19 cellular contexts compared by ENCODE assay signal in the genomic region with DNA sequence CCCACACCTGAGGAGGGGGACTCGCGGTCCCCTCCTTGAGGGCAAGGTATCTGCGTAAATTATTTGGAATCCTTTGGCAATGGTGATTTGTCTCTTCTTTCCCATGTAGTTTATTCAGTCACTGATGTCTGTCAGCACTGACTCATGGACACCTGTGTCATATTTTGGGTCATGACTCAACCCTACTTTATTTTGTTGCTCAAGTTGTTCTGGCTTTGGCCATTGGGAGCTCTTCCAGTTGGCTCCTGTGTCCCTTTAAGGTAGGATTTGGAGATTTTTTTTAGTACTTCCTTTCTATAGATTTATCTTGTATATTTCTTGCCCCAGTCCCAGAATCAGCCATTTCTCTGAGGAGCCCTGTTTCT. TPM values are rescaled to one million over a fixed set of nuclear protein-coding genes. Genes with fewer than 3 reads are reported as not detected.
A peak's percentile ranks its signal among the peaks of the same experiment; 100 is the strongest.
DNase-seq lines count a peak whose midpoint lies in the region; ATAC-seq and TF ChIP-seq lines count a peak whose summit lies in the region.
"Had no signal": no experiment of that assay in that cellular context is flagged by ENCODE, and none has a peak within 500 bp of the region (broad histone marks: within the 10 kb centered on the region; RNA-seq: fewer than 3 reads in every experiment).

No MANE protein-coding gene starts in this region.

- 97% methylated on average over 3 of the region's 3 CpGs for WGBS in esophagus muscularis mucosa

- TF ChIP-seq CTCF in right atrium auricular region (IDR thresholded peaks at IDR 0.05) (no peak), epithelial cell of esophagus (IDR thresholded peaks at IDR 0.05; ENCODE audit: insufficient read depth, low read depth, low read length, missing control alignments) (no peak), esophagus muscularis mucosa (IDR thresholded peaks at IDR 0.05) (no peak)

- ATAC-seq in Right ventricle myocardium inferior (peak; percentile 55), HG03354 (IDR thresholded peaks at IDR 0.05; ENCODE audit: poor library complexity, severe bottlenecking, unreplicated experiment) (no peak)
- ATAC-seq in stimulated activated effector memory CD8-positive, alpha-beta T cell treated with anti-CD3 and anti-CD28 coated beads, Interleukin-12 subunit alpha, Interleukin-12 subunit beta, amount 100 ng/mL, for 72 hours, result no peak

- H3K36me3 ChIP-seq in right atrium auricular region (no peaks in the 10 kb centered on the region), esophagus muscularis mucosa (no peaks in the 10 kb centered on the region)
- H3K36me3 ChIP-seq: HAP-1, Peyer's patch had no signal

- H3K27ac ChIP-seq in right atrium auricular region (no peak overlapping the region), esophagus muscularis mucosa (replicated peaks in 1 of 4) (no peak overlapping the region)
- H3K27ac ChIP-seq: Peyer's patch had no signal

- H3K9me3 ChIP-seq in right atrium auricular region (peaks cover 0 to 6% of the 10 kb centered on the region in 2 donors), esophagus muscularis mucosa (peaks cover 0 to 22% (median 7%) of the 10 kb centered on the region in 4 donors)
- H3K9me3 ChIP-seq: HAP-1 had no signal

- H3K27ac Mint-ChIP-seq in stimulated activated effector memory CD8-positive, alpha-beta T cell treated with anti-CD3 and anti-CD28 coated beads, Interleukin-12 subunit alpha, Interleukin-12 subunit beta, amount 100 ng/mL, for 72 hours, result no peak overlapping the region

- peaks cover 7% of the 10 kb centered on the region for H3K4me1 Mint-ChIP-seq in stimulated activated effector memory CD8-positive, alpha-beta T cell treated with anti-CD3 and anti-CD28 coated beads, Interleukin-12 subunit alpha, Interleukin-12 subunit beta, amount 100 ng/mL, for 72 hours

- no peaks in the 10 kb centered on the region for H3K36me3 Mint-ChIP-seq in stimulated activated effector memory CD8-positive, alpha-beta T cell treated with anti-CD3 and anti-CD28 coated beads, Interleukin-12 subunit alpha, Interleukin-12 subunit beta, amount 100 ng/mL, for 72 hours

- H3K9me3 Mint-ChIP-seq in stimulated activated effector memory CD8-positive, alpha-beta T cell treated with anti-CD3 and anti-CD28 coated beads, Interleukin-12 subunit alpha, Interleukin-12 subunit beta, amount 100 ng/mL, for 72 hours, result peaks cover 14% of the 10 kb centered on the region

- intact Hi-C loops in Right ventricle myocardium inferior (cut with DNase I), result no loop called here
- intact Hi-C loops in esophagus muscularis mucosa (cut with DNase I), result no loop called here
- intact Hi-C loops in posterior vena cava (cut with DNase I), result no loop called here

- DNase-seq in Right ventricle myocardium inferior (ENCODE audit: missing footprints), result no peak
- DNase-seq in right atrium auricular region (ENCODE audit: low spot score), result no peak
- peak; percentile 39 for DNase-seq in epithelial cell of esophagus (ENCODE audit: low read depth)
- DNase-seq in iPS-NIHi11 (ENCODE audit: low spot score), result peak; percentile 2
- no peak for DNase-seq in esophagus muscularis mucosa (ENCODE audit: extremely low spot score)
- DNase-seq in posterior vena cava (ENCODE audit: low spot score), result no peak
- DNase-seq in stimulated activated effector memory CD8-positive, alpha-beta T cell treated with anti-CD3 and anti-CD28 coated beads, Interleukin-12 subunit alpha, Interleukin-12 subunit beta, amount 100 ng/mL, for 72 hours (ENCODE audit: low spot score in 2 of 2), result no peak
- DNase-seq: 8988T; Calu3; CD4-positive, alpha-beta memory T cell; DMS53; KBM-7; NCI-H1048; NCI-H1436 treated with DMSO at 0.1 percent for 48 hours; NCI-H510A treated with DMSO at 0.1 percent for 48 hours; Peyer's patch had no signal

- no peak for TF ChIP-seq POLR2A in esophagus muscularis mucosa (IDR thresholded peaks at IDR 0.05; ENCODE audit: low read depth)

- H3K27me3 ChIP-seq in right atrium auricular region (no peaks in the 10 kb centered on the region), esophagus muscularis mucosa (peaks cover 0 to 18% (median 0%) of the 10 kb centered on the region in 4 donors)
- H3K27me3 ChIP-seq: Peyer's patch had no signal

- H3K4me3 Mint-ChIP-seq in stimulated activated effector memory CD8-positive, alpha-beta T cell treated with anti-CD3 and anti-CD28 coated beads, Interleukin-12 subunit alpha, Interleukin-12 subunit beta, amount 100 ng/mL, for 72 hours, result no peak overlapping the region
- H3K4me3 Mint-ChIP-seq: CD4-positive, alpha-beta memory T cell had no signal

- H3K4me1 ChIP-seq in right atrium auricular region (no peaks in the 10 kb centered on the region), esophagus muscularis mucosa (no peaks in the 10 kb centered on the region)
- H3K4me1 ChIP-seq: HAP-1, Peyer's patch had no signal

- H3K4me3 ChIP-seq in right atrium auricular region (no peak overlapping the region), epithelial cell of esophagus (ENCODE audit: low read length) (no peak overlapping the region), esophagus muscularis mucosa (no peak overlapping the region)
- H3K4me3 ChIP-seq: HAP-1, Peyer's patch had no signal

- TF ChIP-seq EP300 in esophagus muscularis mucosa (IDR thresholded peaks at IDR 0.05), result no peak

RNA-seq across cellular contexts. Expression of gene C14orf180, which starts 47.4 kb away (rescaled TPM):
- total RNA-seq in Right ventricle myocardium inferior, result 40.0 TPM
- 100 to 1,000 TPM in 1 of 2 donors, 10 to 100 TPM in 1; 59.5 to 135 TPM for total RNA-seq in right atrium auricular region
- under 1 TPM in 1 of 4 donors, not detected in 3; 0.42 TPM for total RNA-seq in esophagus muscularis mucosa
- total RNA-seq in posterior vena cava, result 1 to 10 TPM; 1.4 to 5.9 TPM
- total RNA-seq: Calu3; CD4-positive, alpha-beta memory T cell; M059J had no signal

Comparison
In these comparisons a context has a peak if more than half of its experiments do, and no peak if none do; other contexts are left out.
1. DNase-seq: peak in epithelial cell of esophagus (single experiment) and iPS-NIHi11 (single experiment); none in Right ventricle myocardium inferior (single experiment), right atrium auricular region (single experiment), esophagus muscularis mucosa (single experiment), posterior vena cava (single experiment) and stimulated activated effector memory CD8-positive, alpha-beta T cell treated with anti-CD3 and anti-CD28 coated beads, Interleukin-12 subunit alpha, Interleukin-12 subunit beta, amount 100 ng/mL, for 72 hours (0 of 2).